28 cellular contexts compared by ENCODE assay signal in genomic region chr13:80497007-80497406, GRCh38.
"Had no signal": no experiment of that assay in that cellular context is flagged by ENCODE, and none has a peak within 500 bp of the region (broad histone marks: within the 10 kb centered on the region; RNA-seq: fewer than 3 reads in every experiment).

No MANE protein-coding gene starts in this region.

- H3K4me1 ChIP-seq: colonic mucosa, esophagus muscularis mucosa, foreskin keratinocyte, gastroesophageal sphincter, left lung, lower lobe of right lung, psoas muscle, sigmoid colon, testis, tibial nerve, upper lobe of right lung, vagina had no signal

- FAIRE-seq: endothelial cell of umbilical vein, islet of Langerhans had no signal

- H3K9me3 ChIP-seq: colonic mucosa, esophagus muscularis mucosa, gastroesophageal sphincter, heart left ventricle, left lung, lower lobe of right lung, psoas muscle, sigmoid colon, testis, tibial nerve, upper lobe of right lung, vagina had no signal

- H3K4me3 ChIP-seq: colonic mucosa, esophagus muscularis mucosa, gastroesophageal sphincter, heart left ventricle, left lung, lower lobe of right lung, psoas muscle, sigmoid colon, testis, tibial nerve, upper lobe of right lung, vagina had no signal

- ATAC-seq: foreskin keratinocyte; gastroesophageal sphincter; left cardiac atrium; left lung; lower lobe of right lung; naive thymus-derived CD8-positive, alpha-beta T cell; psoas muscle; right cardiac atrium; stimulated activated memory B cell treated with anti-CD40 and anti-IgM and Interleukin-4, amounts not matched to agents 10 μg/mL and 1 μg/mL and 100 μg/mL, for 72 hours; stimulated activated naive CD8-positive, alpha-beta T cell treated with anti-CD3 and anti-CD28 coated beads, Interleukin-15, Interleukin-2, amounts not matched to agents 100 U/mL and 50 U/mL, for 24 hours; upper lobe of right lung had no signal

- H3K36me3 ChIP-seq: colonic mucosa, esophagus muscularis mucosa, gastroesophageal sphincter, heart left ventricle, left lung, lower lobe of right lung, sigmoid colon, tibial nerve, upper lobe of right lung, vagina had no signal

- H3K27ac ChIP-seq: colonic mucosa, foreskin keratinocyte, gastroesophageal sphincter, left lung, lower lobe of right lung, psoas muscle, sigmoid colon, testis, upper lobe of right lung, vagina had no signal

- DNase-seq: colonic mucosa; dermis blood vessel endothelial cell; effector memory CD4-positive, alpha-beta T cell; foreskin keratinocyte; heart left ventricle; hippocampal formation; left cardiac atrium; left lung; lower lobe of right lung; naive thymus-derived CD8-positive, alpha-beta T cell; nephron progenitor cell; nucleus accumbens; posterior cingulate gyrus; psoas muscle; right cardiac atrium; sigmoid colon; stimulated activated CD4-positive, alpha-beta T cell treated with anti-CD3 and anti-CD28 coated beads, Interleukin-4, amount 100 ng/mL, for 4 hours; stimulated activated naive CD8-positive, alpha-beta T cell treated with anti-CD3 and anti-CD28 coated beads, Interleukin-15, Interleukin-2, amounts not matched to agents 100 U/mL and 50 U/mL, for 24 hours; substantia nigra; testis; upper lobe of right lung had no signal

- H3K27me3 ChIP-seq: colonic mucosa, esophagus muscularis mucosa, foreskin keratinocyte, gastroesophageal sphincter, heart left ventricle, left lung, sigmoid colon, testis, tibial nerve, upper lobe of right lung, vagina had no signal
